ENCODE assay signal across 1 cellular context in genomic region chr15:90887037-90887481, GRCh38.
TF ChIP-seq lines count a peak whose summit lies in the region.

No MANE protein-coding gene starts in this region.

TF ChIP-seq in H1, 55 proteins besides CTCF, POLR2A, EP300 and RAD21:
- TF ChIP-seq E2F6 (IDR thresholded peaks at IDR 0.05) (no peak), MAFK (IDR thresholded peaks at IDR 0.05; ENCODE audit: low read depth, low read length) (no peak), TCF12 (IDR thresholded peaks at IDR 0.05; ENCODE audit: low read depth, low read length) (no peak), CHD2 (IDR thresholded peaks at IDR 0.05; ENCODE audit: low read length) (no peak), MAX (IDR thresholded peaks at IDR 0.05) (no peak), CBX5 (IDR thresholded peaks at IDR 0.05; ENCODE audit: low read depth, low read length) (no peak)
TF ChIP-seq in H1: peak in this region for 0.
